ENCODE assay signal across 8 cellular contexts in genomic region chrX:63754860-63755579, GRCh38. TPM values are rescaled to one million over a fixed set of nuclear protein-coding genes. Genes with fewer than 3 reads are reported as not detected.
DNase-seq lines count a peak whose midpoint lies in the region; ATAC-seq, FAIRE-seq and TF ChIP-seq lines count a peak whose summit lies in the region.

No MANE protein-coding gene starts in this region.

- peak overlapping the region; percentile 78 to 82 for H3K9ac ChIP-seq in kidney (ENCODE audit: low read length in 2 of 2)

- H3K27ac ChIP-seq in kidney (ENCODE audit: low read depth in 2 of 2, low read length in 2 of 2), result peak overlapping the region; percentile 89 to 91

- intact Hi-C loops in kidney (cut with DNase I), result no loop called here

- H3K4me3 Mint-ChIP-seq in chondrocyte (ENCODE audit: unreplicated experiment), result peak overlapping the region; percentile 91

- H3K27ac Mint-ChIP-seq in chondrocyte (ENCODE audit: unreplicated experiment), result peak overlapping the region; percentile 99

- peaks cover 0 to 2% of the 10 kb centered on the region in 2 donors for H3K4me1 ChIP-seq in kidney (ENCODE audit: control insufficient read depth in 1 of 2, insufficient read depth in 1 of 2, low read depth in 1 of 2, low read length in 2 of 2)

- no peaks in the 10 kb centered on the region for H3K27me3 Mint-ChIP-seq in chondrocyte (ENCODE audit: low read depth)

- peaks cover 42% of the 10 kb centered on the region for H3K4me1 Mint-ChIP-seq in chondrocyte (ENCODE audit: low read depth)

- FAIRE-seq in kidney (lab: Jason Lieb, UNC), result peak; percentile 98

- peak; percentile 98 for ATAC-seq in GM19043 (IDR thresholded peaks at IDR 0.05; ENCODE audit: low read depth, unreplicated experiment)
- peak; percentile 97 for ATAC-seq in HG03354 (IDR thresholded peaks at IDR 0.05; ENCODE audit: poor library complexity, severe bottlenecking, unreplicated experiment)

- H3K36me3 Mint-ChIP-seq in chondrocyte (ENCODE audit: low read depth), result no peaks in the 10 kb centered on the region

- TF ChIP-seq CTCF in chondrocyte (IDR thresholded peaks at IDR 0.05) (no peak), kidney (IDR thresholded peaks at IDR 0.05; ENCODE audit: borderline replicate concordance, extremely low read depth, insufficient read depth) (no peak)

- peaks cover 3% of the 10 kb centered on the region for H3K9me3 Mint-ChIP-seq in chondrocyte (ENCODE audit: low read depth)

- H3K4me3 ChIP-seq in kidney (ENCODE audit: low read length in 2 of 2), result peak overlapping the region; percentile 85

- DNase-seq in AG20443 (ENCODE audit: low spot score), result peak; percentile 92
- peak; percentile 91 for DNase-seq in NCI-H460 (ENCODE audit: extremely low read depth, low read depth)
- DNase-seq in activated CD4-positive, alpha-beta T cell treated with anti-CD3 and anti-CD28 coated beads for 24 hours (ENCODE audit: low read depth in 2 of 2), result peak; percentile 65 to 67
- DNase-seq in chondrocyte (ENCODE audit: low spot score), result peak; percentile 97
- DNase-seq in kidney, result peak; percentile 97
- peak; percentile 69 to 71 for DNase-seq in stimulated activated CD4-positive, alpha-beta T cell treated with anti-CD3 and anti-CD28 coated beads, Interleukin-15, amount 100 ng/mL, for 1 hour (ENCODE audit: low read depth in 1 of 2, low spot score in 1 of 2)

- H3K9me3 ChIP-seq in kidney (ENCODE audit: control insufficient read depth in 1 of 2, low read length in 2 of 2), result no peaks in the 10 kb centered on the region

- H3K36me3 ChIP-seq in kidney (ENCODE audit: control insufficient read depth in 1 of 2, insufficient read depth in 2 of 2, low read length in 2 of 2), result no peaks in the 10 kb centered on the region

RNA-seq across cellular contexts. Expression of gene ARHGEF9, which starts 30.0 kb away (rescaled TPM):
- total RNA-seq in NCI-H460 (2014; rRNA removed; shearing (Covaris generic)), result 12.2 and 13.8 TPM in 2 replicates
- polyA plus RNA-seq in NCI-H460 (2014; cell fraction: nucleus; rRNA removed), result 13.6 and 18.6 TPM in 2 replicates
- total RNA-seq in chondrocyte (51.1 to 56.4 TPM (median 55.9 TPM) in 3 replicates), kidney (26.4 TPM)
- polyA plus RNA-seq in kidney (ENCODE audit: insufficient read depth, low read depth, low replicate concordance), result 20.0 TPM

Comparison
In these comparisons a context has a peak if more than half of its experiments do, and no peak if none do; other contexts are left out.
1. Peak in every context shown above with its lines: DNase-seq, ATAC-seq, H3K4me3 ChIP-seq and H3K27ac ChIP-seq.